Comparison of ENCODE assay signal across 19 cellular contexts in genomic region chr10:128091636-128092210, GRCh38.
"Had no signal": no experiment of that assay in that cellular context is flagged by ENCODE, and none has a peak within 500 bp of the region (broad histone marks: within the 10 kb centered on the region; RNA-seq: fewer than 3 reads in every experiment).

No MANE protein-coding gene starts in this region.

- DNase-seq: activated CD4-positive, alpha-beta T cell treated with anti-CD3 and anti-CD28 coated beads for 36 hours; activated CD4-positive, alpha-beta T cell treated with anti-CD3 and anti-CD28 coated beads, Interleukin-2, amount 50 U/mL, for 48 hours; activated naive CD4-positive, alpha-beta T cell; activated naive CD8-positive, alpha-beta T cell treated with anti-CD3 and anti-CD28 coated beads for 36 hours; body of pancreas; caudate nucleus; erythroblast; head of caudate nucleus; left colon; midbrain; psoas muscle; right cardiac atrium; stimulated activated naive CD8-positive, alpha-beta T cell treated with anti-CD3 and anti-CD28 coated beads, Interleukin-15, Interleukin-2, amounts not matched to agents 100 U/mL and 50 U/mL, for 24 hours; substantia nigra; uterus; WERI-Rb-1 had no signal

- H3K4me1 ChIP-seq: body of pancreas, psoas muscle, tibial artery, uterus had no signal

- H3K27me3 ChIP-seq: body of pancreas, uterus had no signal

- H3K4me1 Mint-ChIP-seq: neural crest cell had no signal

- H3K4me3 ChIP-seq: body of pancreas, lung, psoas muscle, tibial artery, uterus had no signal

- H3K9me3 Mint-ChIP-seq: activated naive CD8-positive, alpha-beta T cell treated with anti-CD3 and anti-CD28 coated beads for 36 hours; neural crest cell had no signal

- H3K4me3 Mint-ChIP-seq: activated CD4-positive, alpha-beta T cell treated with anti-CD3 and anti-CD28 coated beads for 36 hours; activated naive CD8-positive, alpha-beta T cell treated with anti-CD3 and anti-CD28 coated beads for 36 hours had no signal

- H3K27ac Mint-ChIP-seq: activated CD4-positive, alpha-beta T cell treated with anti-CD3 and anti-CD28 coated beads for 36 hours; activated naive CD8-positive, alpha-beta T cell treated with anti-CD3 and anti-CD28 coated beads for 36 hours had no signal

- H3K36me3 ChIP-seq: tibial artery, uterus had no signal

- H3K9me3 ChIP-seq: body of pancreas, psoas muscle, tibial artery, uterus had no signal

- H3K27me3 Mint-ChIP-seq: activated CD4-positive, alpha-beta T cell treated with anti-CD3 and anti-CD28 coated beads for 36 hours had no signal

- H3K27ac ChIP-seq: body of pancreas, psoas muscle, tibial artery, uterus, WERI-Rb-1 had no signal
